Comparison of ENCODE assay signal across 23 cellular contexts in the genomic region with DNA sequence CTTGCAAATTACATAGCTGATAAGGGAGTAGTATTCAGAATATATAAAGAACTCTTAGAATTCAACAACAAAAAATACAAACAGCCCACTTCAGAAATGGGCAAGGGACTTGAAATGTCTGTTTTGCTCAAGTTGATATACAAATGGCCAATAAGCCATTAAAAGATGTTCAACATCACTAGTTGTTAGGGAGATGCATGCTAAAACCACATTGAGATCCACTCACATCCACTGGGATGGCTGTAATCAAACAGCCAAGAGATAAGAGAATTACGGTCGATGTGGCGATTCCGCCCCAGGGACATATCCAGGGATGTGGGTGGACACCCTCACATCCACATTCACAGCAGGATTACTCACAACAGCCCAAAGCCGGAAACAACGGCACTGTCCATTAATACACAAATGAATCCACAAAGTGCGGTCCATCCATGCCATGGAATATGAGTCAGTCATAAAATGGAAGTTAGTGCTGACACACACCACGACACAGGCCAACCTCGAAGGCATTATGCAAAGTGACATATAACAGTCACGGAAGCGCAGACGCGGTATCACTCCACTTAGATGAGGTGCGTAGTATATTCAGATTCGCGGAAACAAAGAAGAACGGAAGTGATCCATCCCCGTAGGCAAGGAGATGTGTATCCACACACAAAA.
DNase-seq lines count a peak whose midpoint lies in the region; ATAC-seq and TF ChIP-seq lines count a peak whose summit lies in the region.
"Had no signal": no experiment of that assay in that cellular context is flagged by ENCODE, and none has a peak within 500 bp of the region (broad histone marks: within the 10 kb centered on the region; RNA-seq: fewer than 3 reads in every experiment).

No MANE protein-coding gene starts in this region.

- DNase-seq in MCF 10A (ENCODE audit: unreplicated experiment) (peak; percentile 77), breast epithelium (ENCODE audit: low spot score in 2 of 2) (no peak), NCI-H460 (ENCODE audit: extremely low read depth, low read depth) (peak; percentile 1), dermis blood vessel endothelial cell (peak; percentile 89), smooth muscle cell of the brain vasculature (ENCODE audit: low read depth, low spot score) (peak; percentile 10), GDM1 (lab: John Stamatoyannopoulos, UW) (no peak)
- DNase-seq in stimulated activated CD4-positive, alpha-beta T cell treated with anti-CD3 and anti-CD28 coated beads, Interleukin-2, amount 100 ng/mL, for 24 hours = no peak
- DNase-seq: activated CD4-positive, alpha-beta T cell treated with anti-CD3 and anti-CD28 coated beads for 4 hours; activated naive CD4-positive, alpha-beta T cell treated with Interleukin-2 at 50 U/mL for 16 hours; cortex of kidney; head of caudate nucleus; mammary epithelial cell; naive thymus-derived CD4-positive, alpha-beta T cell; NCI-H2029 treated with DMSO at 0.1 percent for 48 hours; NCI-H510A; stimulated activated CD4-positive, alpha-beta T cell treated with anti-CD3 and anti-CD28 coated beads, Interleukin-12 subunit alpha, Interleukin-12 subunit beta, amount 100 ng/mL, for 4 hours; stimulated activated naive CD4-positive, alpha-beta T cell; transverse colon had no signal

- no peaks in the 10 kb centered on the region for H3K27me3 ChIP-seq in breast epithelium
- H3K27me3 ChIP-seq: transverse colon had no signal

- BruUV-seq in MCF 10A (replicated peaks; lab: Mats Ljungman, UMichigan) = no TSS peak

- no peaks in the 10 kb centered on the region for H3K4me1 ChIP-seq in breast epithelium
- H3K4me1 ChIP-seq: HAP-1, prostate gland had no signal

- TF ChIP-seq CTCF in MCF 10A (IDR thresholded peaks at IDR 0.05; ENCODE audit: unreplicated experiment) (no peak), breast epithelium (IDR thresholded peaks at IDR 0.05) (no peak)

- CTCF ChIA-PET in MCF 10A (lab: Yijun Ruan, JAX) = no interaction called here

- H3K9me3 Mint-ChIP-seq in MCF 10A (ENCODE audit: unreplicated experiment) = peaks cover 6% of the 10 kb centered on the region

- intact Hi-C loops in MCF 10A (cut with micrococcal nuclease) = no loop called here
- intact Hi-C loops in breast epithelium (cut with DNase I; ENCODE audit: low total_unique reads) = loop anchor here (5.0 kb wide), 1 partner anchor 593 kb away; no protein-coding TSS in a partner anchor

- H3K27ac ChIP-seq in breast epithelium = no peak overlapping the region
- H3K27ac ChIP-seq: epithelial cell of prostate, prostate gland, transverse colon had no signal

- H3K36me3 ChIP-seq in breast epithelium = no peaks in the 10 kb centered on the region
- H3K36me3 ChIP-seq: HAP-1, prostate gland, transverse colon had no signal

- ATAC-seq in GM18873 (IDR thresholded peaks at IDR 0.05; ENCODE audit: low FRiP score, unreplicated experiment) = no peak
- ATAC-seq: naive thymus-derived CD4-positive, alpha-beta T cell had no signal

- POLR2A ChIA-PET in MCF 10A (lab: Yijun Ruan, JAX) = interaction anchor here (0.7 kb wide), 1 partner anchor 239 kb away, joined by 3 read pairs; no protein-coding TSS in a partner anchor

- H3K27ac Mint-ChIP-seq in MCF 10A (ENCODE audit: low read depth, unreplicated experiment) = no peak overlapping the region
- H3K27ac Mint-ChIP-seq: CD14-positive monocyte had no signal

- H3K9me3 ChIP-seq in breast epithelium = no peaks in the 10 kb centered on the region
- H3K9me3 ChIP-seq: prostate gland, transverse colon had no signal

- no peak overlapping the region for H3K4me3 Mint-ChIP-seq in MCF 10A (ENCODE audit: unreplicated experiment)
- H3K4me3 Mint-ChIP-seq: CD14-positive monocyte had no signal

- no peaks in the 10 kb centered on the region for H3K36me3 Mint-ChIP-seq in MCF 10A (ENCODE audit: insufficient read depth, unreplicated experiment)
- H3K36me3 Mint-ChIP-seq: CD14-positive monocyte had no signal

- H3K4me3 ChIP-seq in breast epithelium = no peak overlapping the region
- H3K4me3 ChIP-seq: HAP-1, prostate gland, transverse colon had no signal

- TF ChIP-seq POLR2A in breast epithelium (IDR thresholded peaks at IDR 0.05) = no peak

- H3K27me3 Mint-ChIP-seq in MCF 10A (ENCODE audit: insufficient read depth, unreplicated experiment) = no peaks in the 10 kb centered on the region

- H3K4me1 Mint-ChIP-seq in MCF 10A (ENCODE audit: insufficient read depth, unreplicated experiment) = peaks cover 6% of the 10 kb centered on the region

Comparison
In these comparisons a context has a peak if more than half of its experiments do, and no peak if none do; other contexts are left out.
1. DNase-seq: peak in MCF 10A (single experiment), NCI-H460 (single experiment), dermis blood vessel endothelial cell (single experiment) and smooth muscle cell of the brain vasculature (single experiment); none in breast epithelium (0 of 2), stimulated activated CD4-positive, alpha-beta T cell treated with anti-CD3 and anti-CD28 coated beads, Interleukin-2, amount 100 ng/mL, for 24 hours (0 of 2) and GDM1 (single experiment).